31 cellular contexts compared by ENCODE assay signal in genomic region chr1:167808104-167808503, GRCh38.
DNase-seq lines count a peak whose midpoint lies in the region; ATAC-seq and TF ChIP-seq lines count a peak whose summit lies in the region.
"Had no signal": no experiment of that assay in that cellular context is flagged by ENCODE, and none has a peak within 500 bp of the region (broad histone marks: within the 10 kb centered on the region; RNA-seq: fewer than 3 reads in every experiment).

No MANE protein-coding gene starts in this region.

- TF ChIP-seq CTCF in mammary epithelial cell (conservative IDR thresholded peaks at IDR 0.05 in 1 of 2, IDR thresholded peaks at IDR 0.05 in 1 of 2; ENCODE audit: extremely low read depth in 1 of 2, insufficient read depth in 1 of 2, low read depth in 1 of 2, low read length in 2 of 2) (no peak), breast epithelium (IDR thresholded peaks at IDR 0.05) (no peak), fibroblast of pulmonary artery (IDR thresholded peaks at IDR 0.05; ENCODE audit: low read length, missing control alignments) (no peak), BE2C (IDR thresholded peaks at IDR 0.05; ENCODE audit: low read depth, low read length) (no peak)

- H2AFZ ChIP-seq in mammary epithelial cell (ENCODE audit: low read depth, low read length) = no peak overlapping the region

- H3K9ac ChIP-seq in mammary epithelial cell (ENCODE audit: insufficient read depth, low read length) = no peak overlapping the region

- H3K9me3 ChIP-seq in mammary epithelial cell (replicated peaks; ENCODE audit: insufficient read depth, low read length) (no peaks in the 10 kb centered on the region), breast epithelium (no peaks in the 10 kb centered on the region), BE2C (no peaks in the 10 kb centered on the region)
- H3K9me3 ChIP-seq: HAP-1, suprapubic skin, upper lobe of right lung had no signal

- H3K36me3 ChIP-seq in mammary epithelial cell (ENCODE audit: insufficient read depth, low read length) (no peaks in the 10 kb centered on the region), breast epithelium (no peaks in the 10 kb centered on the region), BE2C (no peaks in the 10 kb centered on the region)
- H3K36me3 ChIP-seq: HAP-1, heart right ventricle, suprapubic skin, upper lobe of right lung had no signal

- no peaks in the 10 kb centered on the region for H3K27me3 ChIP-seq in mammary epithelial cell (ENCODE audit: insufficient read depth, low read length)
- H3K27me3 ChIP-seq in breast epithelium = no peaks in the 10 kb centered on the region
- no peaks in the 10 kb centered on the region for H3K27me3 ChIP-seq in BE2C
- H3K27me3 ChIP-seq: foreskin keratinocyte, heart right ventricle, suprapubic skin, upper lobe of right lung had no signal

- intact Hi-C loops in mammary epithelial cell (cut with micrococcal nuclease) = no loop called here
- intact Hi-C loops in breast epithelium (cut with DNase I; ENCODE audit: low total_unique reads) = loop anchor here (10.0 kb wide), 1 partner anchor 83 kb away; the partner anchor contains the start of gene MPZL1

- H3K27ac ChIP-seq in mammary epithelial cell (ENCODE audit: insufficient read depth, low read depth, low read length) (no peak overlapping the region), breast epithelium (no peak overlapping the region)
- H3K27ac ChIP-seq: foreskin keratinocyte, heart right ventricle, SK-N-MC, suprapubic skin, upper lobe of right lung had no signal

- DNase-seq in mammary epithelial cell (peak; percentile 60), breast epithelium (ENCODE audit: low spot score in 2 of 2) (no peak), amniotic stem cell (lab: John Stamatoyannopoulos, UW) (peak; percentile 15), fibroblast of pulmonary artery (ENCODE audit: low read depth) (peak; percentile 43), G401 (ENCODE audit: low spot score) (no peak), BE2C (no peak)
- no peak for DNase-seq in natural killer cell treated with Interleukin-12 subunit alpha and Interleukin-12 subunit beta and Interleukin-15 and Interleukin-18, amount 100 ng/mL, for 72 hours (ENCODE audit: low spot score)
- DNase-seq: 8988T; activated CD4-positive, alpha-beta T cell treated with anti-CD3 and anti-CD28 coated beads for 36 hours; activated CD8-positive, alpha-beta memory T cell treated with anti-CD3 and anti-CD28 coated beads for 24 hours; activated gamma-delta T cell; activated naive CD8-positive, alpha-beta T cell treated with anti-CD3 and anti-CD28 coated beads, Interleukin-2, amount 10 ng/mL, durations not matched to agents 7 days and 5 days; AML-193; CD8-positive, alpha-beta T cell; cerebellar nuclear complex; foreskin keratinocyte; GF-D8; heart right ventricle; left cardiac atrium; MV-4-11; NCI-H1436 treated with DMSO at 0.1 percent for 48 hours; NCI-H446 treated with DMSO at 0.1 percent for 48 hours; NCI-H82; right cardiac atrium; stimulated activated CD4-positive, alpha-beta T cell treated with anti-CD3 and anti-CD28 coated beads, Interleukin-4, amount 100 ng/mL, for 1 hour; upper lobe of right lung had no signal

- in situ Hi-C loops in mammary epithelial cell (cut with MboI; ENCODE audit: low sequenced_read_pairs in 2 of 2) (no loop called here), G401 (cut with HindIII; ENCODE audit: low sequenced_read_pairs) (no loop called here)

- H3K36me3 Mint-ChIP-seq in natural killer cell treated with Interleukin-12 subunit alpha and Interleukin-12 subunit beta and Interleukin-15 and Interleukin-18, amount 100 ng/mL, for 72 hours = peaks cover 10% of the 10 kb centered on the region

- H3K4me3 ChIP-seq in mammary epithelial cell (replicated peaks in 1 of 3; ENCODE audit: insufficient read depth in 1 of 3, low read depth in 2 of 3, low read length in 3 of 3) (no peak overlapping the region), breast epithelium (no peak overlapping the region), fibroblast of pulmonary artery (replicated peaks; ENCODE audit: low read depth, low read length) (no peak overlapping the region), BE2C (ENCODE audit: low read depth, low read length) (no peak overlapping the region)
- H3K4me3 ChIP-seq: HAP-1, heart right ventricle, SK-N-MC, suprapubic skin, upper lobe of right lung had no signal

- no peaks in the 10 kb centered on the region for H3K79me2 ChIP-seq in mammary epithelial cell (ENCODE audit: insufficient read depth, low read length)

- no peaks in the 10 kb centered on the region for H3K9me3 Mint-ChIP-seq in natural killer cell treated with Interleukin-12 subunit alpha and Interleukin-12 subunit beta and Interleukin-15 and Interleukin-18, amount 100 ng/mL, for 72 hours

- dilution Hi-C loops in mammary epithelial cell (cut with HindIII; ENCODE audit: low sequenced_read_pairs) = no loop called here

- CTCF ChIA-PET in mammary epithelial cell (lab: Charles Lee; ENCODE audit: low non-redundant PET) = no interaction called here

- TF ChIP-seq POLR2A in breast epithelium (IDR thresholded peaks at IDR 0.05) = no peak

- H3K27ac Mint-ChIP-seq in natural killer cell treated with Interleukin-12 subunit alpha and Interleukin-12 subunit beta and Interleukin-15 and Interleukin-18, amount 100 ng/mL, for 72 hours = no peak overlapping the region
- H3K27ac Mint-ChIP-seq: activated CD4-positive, alpha-beta T cell treated with anti-CD3 and anti-CD28 coated beads for 36 hours; activated naive CD8-positive, alpha-beta T cell treated with anti-CD3 and anti-CD28 coated beads, Interleukin-2, amount 10 ng/mL, durations not matched to agents 7 days and 5 days; CD8-positive, alpha-beta T cell; stimulated activated memory B cell treated with anti-CD40 and anti-IgM and Interleukin-4, amounts not matched to agents 10 μg/mL and 1 μg/mL and 100 μg/mL, for 72 hours had no signal

- no TSS peak for BruUV-seq in mammary epithelial cell (replicated peaks; lab: Mats Ljungman, UMichigan)

- peaks cover 22 to 26% of the 10 kb centered on the region in 2 donors for H3K4me1 Mint-ChIP-seq in natural killer cell treated with Interleukin-12 subunit alpha and Interleukin-12 subunit beta and Interleukin-15 and Interleukin-18, amount 100 ng/mL, for 72 hours (ENCODE audit: low read depth in 2 of 2)

- H3K4me3 Mint-ChIP-seq in natural killer cell treated with Interleukin-12 subunit alpha and Interleukin-12 subunit beta and Interleukin-15 and Interleukin-18, amount 100 ng/mL, for 72 hours = no peak overlapping the region
- H3K4me3 Mint-ChIP-seq: activated CD4-positive, alpha-beta T cell treated with anti-CD3 and anti-CD28 coated beads for 36 hours; activated naive CD8-positive, alpha-beta T cell treated with anti-CD3 and anti-CD28 coated beads, Interleukin-2, amount 10 ng/mL, durations not matched to agents 7 days and 5 days; CD8-positive, alpha-beta T cell; stimulated activated memory B cell treated with anti-CD40 and anti-IgM and Interleukin-4, amounts not matched to agents 10 μg/mL and 1 μg/mL and 100 μg/mL, for 72 hours had no signal

- 94% methylated on average over 3 of the region's 3 CpGs for WGBS in mammary epithelial cell (ENCODE audit: low coverage, missing lambda C conversion rate)

- H3K4me1 ChIP-seq in mammary epithelial cell (ENCODE audit: insufficient read depth, low read length) (peaks cover 9% of the 10 kb centered on the region), breast epithelium (peaks cover 0 to 1% of the 10 kb centered on the region in 2 donors), BE2C (peaks cover 8% of the 10 kb centered on the region; the same call in 1 of the 2 replicates)
- H3K4me1 ChIP-seq: foreskin keratinocyte, HAP-1 had no signal

- H4K20me1 ChIP-seq in mammary epithelial cell (ENCODE audit: insufficient read depth, low read length) = no peaks in the 10 kb centered on the region

- peaks cover 12 to 18% of the 10 kb centered on the region in 2 donors for H3K27me3 Mint-ChIP-seq in natural killer cell treated with Interleukin-12 subunit alpha and Interleukin-12 subunit beta and Interleukin-15 and Interleukin-18, amount 100 ng/mL, for 72 hours

- H3K4me2 ChIP-seq in mammary epithelial cell (ENCODE audit: insufficient read depth, low read depth, low read length) = no peak overlapping the region

- ATAC-seq in natural killer cell treated with Interleukin-12 subunit alpha and Interleukin-12 subunit beta and Interleukin-15 and Interleukin-18, amount 100 ng/mL, for 72 hours = no peak
- no peak for ATAC-seq in HG03565 (IDR thresholded peaks at IDR 0.05; ENCODE audit: unreplicated experiment)
- ATAC-seq: activated CD4-positive, alpha-beta T cell treated with anti-CD3 and anti-CD28 coated beads for 36 hours; CD8-positive, alpha-beta T cell; foreskin keratinocyte; heart right ventricle; left cardiac atrium; right cardiac atrium; stimulated activated memory B cell treated with anti-CD40 and anti-IgM and Interleukin-4, amounts not matched to agents 10 μg/mL and 1 μg/mL and 100 μg/mL, for 72 hours; upper lobe of right lung had no signal

Comparison
In these comparisons a context has a peak if more than half of its experiments do, and no peak if none do; other contexts are left out.
1. DNase-seq: peak in mammary epithelial cell (single experiment), amniotic stem cell (single experiment) and fibroblast of pulmonary artery (single experiment); none in breast epithelium (0 of 2), G401 (single experiment), BE2C (single experiment) and natural killer cell treated with Interleukin-12 subunit alpha and Interleukin-12 subunit beta and Interleukin-15 and Interleukin-18, amount 100 ng/mL, for 72 hours (single experiment).